Comparison of ENCODE assay signal across 8 cellular contexts in genomic region chr1:225427249-225428065, GRCh38. TPM values are rescaled to one million over a fixed set of nuclear protein-coding genes. Genes with fewer than 3 reads are reported as not detected.
DNase-seq lines count a peak whose midpoint lies in the region; ATAC-seq and TF ChIP-seq lines count a peak whose summit lies in the region.

Gene LBR (minus strand): TSS chr1:225428038. CDS start chr1:225424075, 3,963 bp downstream.

- TF ChIP-seq CTCF in lower leg skin (IDR thresholded peaks at IDR 0.05), result no peak

- intact Hi-C loops in lower leg skin (cut with DNase I; ENCODE audit: low total_unique reads), result no loop called here

- WGBS in lower leg skin, 2 donors, result 0 to 1% methylated on average over 44 to 54 of the region's 93 CpGs

- in situ Hi-C loops in ACHN (cut with HindIII; ENCODE audit: low pct_ligation_motif_present, low pct_unique_long_range_greater_than_20kb, low sequenced_read_pairs), result no loop called here

- ATAC-seq in GM18520 (IDR thresholded peaks at IDR 0.05; ENCODE audit: unreplicated experiment), result peak; percentile 22
- peak; percentile 32 for ATAC-seq in HG02973 (IDR thresholded peaks at IDR 0.05; ENCODE audit: unreplicated experiment)
- peak; percentile 0 for ATAC-seq in stimulated activated naive CD8-positive, alpha-beta T cell treated with anti-CD3 and anti-CD28 coated beads, Interleukin-15, Interleukin-2, amounts not matched to agents 100 U/mL and 50 U/mL, for 24 hours

- H3K27ac ChIP-seq in SK-N-MC, result peak within 1 kb of the TSS; percentile 93

- peak; percentile 43 for DNase-seq in ACHN
- DNase-seq in SK-N-MC (ENCODE audit: low read depth, low spot score), result no peak
- peak; percentile 52 for DNase-seq in dermis blood vessel endothelial cell
- DNase-seq in lower leg skin (ENCODE audit: low spot score in 2 of 2), result peak in 1 of 2 donors; percentile 91
- peak; percentile 50 for DNase-seq in stimulated activated naive CD8-positive, alpha-beta T cell treated with anti-CD3 and anti-CD28 coated beads, Interleukin-15, Interleukin-2, amounts not matched to agents 100 U/mL and 50 U/mL, for 24 hours
- no peak for DNase-seq in hepatic stellate cell (ENCODE audit: low spot score)

- peak within 1 kb of the TSS; percentile 93 for H3K9ac ChIP-seq in SK-N-MC (ENCODE audit: insufficient read length)

- H3K4me3 ChIP-seq in SK-N-MC (peak within 1 kb of the TSS; percentile 96), lower leg skin (ENCODE audit: low read depth, poor library complexity, severe bottlenecking) (peak within 1 kb of the TSS; percentile 84)

- no peak for TF ChIP-seq POLR2A in lower leg skin (IDR thresholded peaks at IDR 0.05)

- H3K9me3 ChIP-seq in SK-N-MC (ENCODE audit: low read depth, low read length), result no peaks in the 10 kb centered on the region

- H3K36me3 ChIP-seq in SK-N-MC (ENCODE audit: insufficient read depth, low read length), result peaks cover 6% of the 10 kb centered on the region

RNA-seq across cellular contexts. Expression of gene LBR, which starts in this region (rescaled TPM):
- total RNA-seq in dermis blood vessel endothelial cell, result 132 and 156 TPM in 2 replicates
- 10 to 100 TPM; 16.4 to 47.7 (median 22.5) TPM for total RNA-seq in lower leg skin

Comparison
In these comparisons a context has a peak if more than half of its experiments do, and no peak if none do; other contexts are left out.
1. DNase-seq: peak in ACHN (single experiment), dermis blood vessel endothelial cell (single experiment) and stimulated activated naive CD8-positive, alpha-beta T cell treated with anti-CD3 and anti-CD28 coated beads, Interleukin-15, Interleukin-2, amounts not matched to agents 100 U/mL and 50 U/mL, for 24 hours (single experiment); none in SK-N-MC (single experiment) and hepatic stellate cell (single experiment).
2. Peak in every context shown above with its lines, with median percentiles within 50 percentile points of each other: ATAC-seq.